ENCODE assay signal across 2 cellular contexts in genomic region chr7:31517103-31517502, GRCh38.
TF ChIP-seq lines count a peak whose summit lies in the region.

No MANE protein-coding gene starts in this region.

TF ChIP-seq in SK-N-SH, 30 proteins besides CTCF, POLR2A, EP300 and RAD21 (continued from another document):
- TF ChIP-seq, protein P1, sequence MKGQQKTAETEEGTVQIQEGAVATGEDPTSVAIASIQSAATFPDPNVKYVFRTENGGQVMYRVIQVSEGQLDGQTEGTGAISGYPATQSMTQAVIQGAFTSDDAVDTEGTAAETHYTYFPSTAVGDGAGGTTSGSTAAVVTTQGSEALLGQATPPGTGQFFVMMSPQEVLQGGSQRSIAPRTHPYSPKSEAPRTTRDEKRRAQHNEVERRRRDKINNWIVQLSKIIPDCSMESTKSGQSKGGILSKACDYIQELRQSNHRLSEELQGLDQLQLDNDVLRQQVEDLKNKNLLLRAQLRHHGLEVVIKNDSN (IDR thresholded peaks at IDR 0.05; ENCODE audit: borderline replicate concordance, low read depth), result no peak
- TF ChIP-seq TCF12 (IDR thresholded peaks at IDR 0.05), result no peak
- no peak for TF ChIP-seq SIN3A (IDR thresholded peaks at IDR 0.05; ENCODE audit: borderline replicate concordance, low read depth, low read length)
- TF ChIP-seq NFIC (IDR thresholded peaks at IDR 0.05; ENCODE audit: borderline replicate concordance), result no peak
- TF ChIP-seq, protein P2, sequence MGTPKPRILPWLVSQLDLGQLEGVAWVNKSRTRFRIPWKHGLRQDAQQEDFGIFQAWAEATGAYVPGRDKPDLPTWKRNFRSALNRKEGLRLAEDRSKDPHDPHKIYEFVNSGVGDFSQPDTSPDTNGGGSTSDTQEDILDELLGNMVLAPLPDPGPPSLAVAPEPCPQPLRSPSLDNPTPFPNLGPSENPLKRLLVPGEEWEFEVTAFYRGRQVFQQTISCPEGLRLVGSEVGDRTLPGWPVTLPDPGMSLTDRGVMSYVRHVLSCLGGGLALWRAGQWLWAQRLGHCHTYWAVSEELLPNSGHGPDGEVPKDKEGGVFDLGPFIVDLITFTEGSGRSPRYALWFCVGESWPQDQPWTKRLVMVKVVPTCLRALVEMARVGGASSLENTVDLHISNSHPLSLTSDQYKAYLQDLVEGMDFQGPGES (IDR thresholded peaks at IDR 0.05; ENCODE audit: low read depth, low read length), result no peak
- TF ChIP-seq, protein P3, sequence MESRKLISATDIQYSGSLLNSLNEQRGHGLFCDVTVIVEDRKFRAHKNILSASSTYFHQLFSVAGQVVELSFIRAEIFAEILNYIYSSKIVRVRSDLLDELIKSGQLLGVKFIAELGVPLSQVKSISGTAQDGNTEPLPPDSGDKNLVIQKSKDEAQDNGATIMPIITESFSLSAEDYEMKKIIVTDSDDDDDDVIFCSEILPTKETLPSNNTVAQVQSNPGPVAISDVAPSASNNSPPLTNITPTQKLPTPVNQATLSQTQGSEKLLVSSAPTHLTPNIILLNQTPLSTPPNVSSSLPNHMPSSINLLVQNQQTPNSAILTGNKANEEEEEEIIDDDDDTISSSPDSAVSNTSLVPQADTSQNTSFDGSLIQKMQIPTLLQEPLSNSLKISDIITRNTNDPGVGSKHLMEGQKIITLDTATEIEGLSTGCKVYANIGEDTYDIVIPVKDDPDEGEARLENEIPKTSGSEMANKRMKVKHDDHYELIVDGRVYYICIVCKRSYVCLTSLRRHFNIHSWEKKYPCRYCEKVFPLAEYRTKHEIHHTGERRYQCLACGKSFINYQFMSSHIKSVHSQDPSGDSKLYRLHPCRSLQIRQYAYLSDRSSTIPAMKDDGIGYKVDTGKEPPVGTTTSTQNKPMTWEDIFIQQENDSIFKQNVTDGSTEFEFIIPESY (IDR thresholded peaks at IDR 0.05; ENCODE audit: borderline replicate concordance, low read depth), result no peak
- TF ChIP-seq MEF2A (IDR thresholded peaks at IDR 0.05; ENCODE audit: borderline replicate concordance, low read depth), result no peak
- no peak for TF ChIP-seq FOSL2 (IDR thresholded peaks at IDR 0.05; ENCODE audit: borderline replicate concordance, low read depth)
- no peak for TF ChIP-seq TAF1 (IDR thresholded peaks at IDR 0.05; ENCODE audit: borderline replicate concordance, low read depth, low read length)
- TF ChIP-seq NRF1 (IDR thresholded peaks at IDR 0.05; ENCODE audit: low read depth, low read length), result no peak
- no peak for TF ChIP-seq GATA2 (CRISPR knock-in tag; IDR thresholded peaks at IDR 0.05)
- no peak for TF ChIP-seq FOXM1 (IDR thresholded peaks at IDR 0.05; ENCODE audit: low read depth)
- TF ChIP-seq PBX3 (IDR thresholded peaks at IDR 0.05), result no peak
- no peak for TF ChIP-seq JUND (IDR thresholded peaks at IDR 0.05)

TF ChIP-seq in SK-N-SH treated with all-trans-retinoic acid at 6 μM for 48 hours, 23 proteins besides CTCF, POLR2A, EP300 and RAD21:
- TF ChIP-seq TSHZ2 (CRISPR knock-in tag; IDR thresholded peaks at IDR 0.05) (no peak), SNAI2 (CRISPR knock-in tag; IDR thresholded peaks at IDR 0.05) (no peak), OSR1 (CRISPR knock-in tag; IDR thresholded peaks at IDR 0.05) (no peak), ZFP30 (CRISPR knock-in tag; IDR thresholded peaks at IDR 0.05) (no peak), ZC3H10 (CRISPR knock-in tag; IDR thresholded peaks at IDR 0.05) (no peak), POU6F1 (CRISPR knock-in tag; IDR thresholded peaks at IDR 0.05; ENCODE audit: borderline replicate concordance, low read depth) (no peak), CSRNP3 (CRISPR knock-in tag; IDR thresholded peaks at IDR 0.05) (no peak), TOX (CRISPR knock-in tag; IDR thresholded peaks at IDR 0.05; ENCODE audit: borderline replicate concordance) (no peak), ISL1 (CRISPR knock-in tag; IDR thresholded peaks at IDR 0.05) (no peak), ZNF565 (CRISPR knock-in tag; conservative IDR thresholded peaks at IDR 0.05; ENCODE audit: low read depth) (no peak)
- TF ChIP-seq, protein P4, sequence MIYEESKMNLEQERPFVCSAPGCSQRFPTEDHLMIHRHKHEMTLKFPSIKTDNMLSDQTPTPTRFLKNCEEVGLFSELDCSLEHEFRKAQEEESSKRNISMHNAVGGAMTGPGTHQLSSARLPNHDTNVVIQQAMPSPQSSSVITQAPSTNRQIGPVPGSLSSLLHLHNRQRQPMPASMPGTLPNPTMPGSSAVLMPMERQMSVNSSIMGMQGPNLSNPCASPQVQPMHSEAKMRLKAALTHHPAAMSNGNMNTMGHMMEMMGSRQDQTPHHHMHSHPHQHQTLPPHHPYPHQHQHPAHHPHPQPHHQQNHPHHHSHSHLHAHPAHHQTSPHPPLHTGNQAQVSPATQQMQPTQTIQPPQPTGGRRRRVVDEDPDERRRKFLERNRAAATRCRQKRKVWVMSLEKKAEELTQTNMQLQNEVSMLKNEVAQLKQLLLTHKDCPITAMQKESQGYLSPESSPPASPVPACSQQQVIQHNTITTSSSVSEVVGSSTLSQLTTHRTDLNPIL (CRISPR knock-in tag; IDR thresholded peaks at IDR 0.05; ENCODE audit: low read depth), result no peak
